ENCODE assay signal across 25 cellular contexts in genomic region chr3:69882560-69882959, GRCh38.
"Had no signal": no experiment of that assay in that cellular context is flagged by ENCODE, and none has a peak within 500 bp of the region (broad histone marks: within the 10 kb centered on the region; RNA-seq: fewer than 3 reads in every experiment).

No MANE protein-coding gene starts in this region.

- DNase-seq: dermis blood vessel endothelial cell; effector memory CD4-positive, alpha-beta T cell; foreskin keratinocyte; glutamatergic neuron; heart right ventricle; hippocampal formation; mucosa of descending colon; naive B cell; psoas muscle; retina; right lobe of liver; small intestine; stimulated activated CD4-positive, alpha-beta T cell treated with anti-CD3 and anti-CD28 coated beads, Interleukin-15, amount 100 ng/mL, for 24 hours; stimulated activated CD4-positive, alpha-beta T cell treated with anti-CD3 and anti-CD28 coated beads, Interleukin-2, amount 100 ng/mL, for 48 hours; stimulated activated naive B cell treated with anti-CD40 and anti-IgM and Interleukin-4, amounts not matched to agents 10 μg/mL and 1 μg/mL and 100 μg/mL, for 72 hours; upper lobe of left lung had no signal

- H3K4me1 ChIP-seq: foreskin keratinocyte, right lobe of liver, upper lobe of left lung had no signal

- H3K36me3 ChIP-seq: right lobe of liver, thoracic aorta, tibial nerve, upper lobe of left lung had no signal

- H3K27ac ChIP-seq: coronary artery, esophagus muscularis mucosa, foreskin keratinocyte, gastroesophageal sphincter, heart right ventricle, psoas muscle, right lobe of liver, thoracic aorta, tibial nerve, upper lobe of left lung had no signal

- H3K27me3 ChIP-seq: esophagus muscularis mucosa, gastroesophageal sphincter, heart right ventricle, right lobe of liver, tibial nerve, upper lobe of left lung had no signal

- FAIRE-seq: endothelial cell of umbilical vein, islet of Langerhans, small intestine, urothelium cell line had no signal

- H3K4me3 ChIP-seq: coronary artery, esophagus muscularis mucosa, gastroesophageal sphincter, heart right ventricle, lung, mucosa of descending colon, psoas muscle, right lobe of liver, thoracic aorta, tibial nerve, upper lobe of left lung had no signal

- H3K9me3 ChIP-seq: esophagus muscularis mucosa, gastroesophageal sphincter, heart right ventricle, mucosa of descending colon, psoas muscle, right lobe of liver, thoracic aorta, tibial nerve, upper lobe of left lung had no signal
